In genomic region chr4:37715889-37716402, GRCh38 we compare ENCODE assay signal across 1 cellular context.
TF ChIP-seq lines count a peak whose summit lies in the region.

No MANE protein-coding gene starts in this region.

TF ChIP-seq in GM12878, 131 proteins besides CTCF, POLR2A, EP300 and RAD21 (continued from another document and continues in another):
- TF ChIP-seq IKZF1 (conservative IDR thresholded peaks at IDR 0.05) (peak; percentile 83), NRF1 (conservative IDR thresholded peaks at IDR 0.05; ENCODE audit: low read depth, low read length) (no peak), MTA2 (IDR thresholded peaks at IDR 0.05; ENCODE audit: low read depth) (peak; percentile 92), NBN (IDR thresholded peaks at IDR 0.05) (peak; percentile 42; the same call in 1 of the 2 replicates), ASH2L (IDR thresholded peaks at IDR 0.05; ENCODE audit: borderline replicate concordance, low read depth) (no peak; the same call in 1 of the 2 replicates), MAX (IDR thresholded peaks at IDR 0.05; ENCODE audit: low read depth, low read length) (no peak), ZZZ3 (IDR thresholded peaks at IDR 0.05; ENCODE audit: control insufficient read depth, insufficient read length, low read depth) (no peak), SP1 (IDR thresholded peaks at IDR 0.05; ENCODE audit: low read depth, low read length) (peak; percentile 16), SMARCA5 (IDR thresholded peaks at IDR 0.05) (no peak), SIX5 (IDR thresholded peaks at IDR 0.05; ENCODE audit: low read depth, low read length, severe bottlenecking) (no peak), ELK1 (IDR thresholded peaks at IDR 0.05; ENCODE audit: low read depth, low read length) (no peak), ZNF592 (IDR thresholded peaks at IDR 0.05) (no peak), HDAC2 (IDR thresholded peaks at IDR 0.05) (no peak), PKNOX1 (IDR thresholded peaks at IDR 0.05) (no peak), STAT3 (IDR thresholded peaks at IDR 0.05; ENCODE audit: low read depth, low read length) (no peak), CBX5 (IDR thresholded peaks at IDR 0.05; ENCODE audit: low read depth) (no peak), FOXK2 (IDR thresholded peaks at IDR 0.05) (no peak), REST (IDR thresholded peaks at IDR 0.05; ENCODE audit: low read depth, low read length) (no peak), NFIC (IDR thresholded peaks at IDR 0.05; ENCODE audit: low read depth, low read length) (peak; percentile 99), TAF1 (IDR thresholded peaks at IDR 0.05; ENCODE audit: borderline replicate concordance, low read depth, low read length) (no peak), ZBTB11 (CRISPR knock-in tag; IDR thresholded peaks at IDR 0.05) (no peak), FOXM1 (IDR thresholded peaks at IDR 0.05; ENCODE audit: low read depth, low read length) (peak; percentile 94), NKRF (conservative IDR thresholded peaks at IDR 0.05) (no peak), SMC3 (IDR thresholded peaks at IDR 0.05; ENCODE audit: borderline replicate concordance, low read length) (no peak), ZBTB40 (IDR thresholded peaks at IDR 0.05; ENCODE audit: borderline replicate concordance) (no peak), NR2C1 (IDR thresholded peaks at IDR 0.05) (no peak), IRF5 (IDR thresholded peaks at IDR 0.05; ENCODE audit: borderline replicate concordance) (no peak), E2F4 (IDR thresholded peaks at IDR 0.05; ENCODE audit: low read depth, low read length) (no peak), JUNB (IDR thresholded peaks at IDR 0.05) (peak; percentile 99), YBX1 (IDR thresholded peaks at IDR 0.05) (no peak), SRF (IDR thresholded peaks at IDR 0.05; ENCODE audit: low read depth in 2 of 2, low read length in 2 of 2) (peak in 1 of 2 experiments; percentile 53; a peak in 1 of 4 replicates), TCF12 (IDR thresholded peaks at IDR 0.05; ENCODE audit: low read depth, low read length) (peak; percentile 76; the same call in 1 of the 2 replicates)
